8 cellular contexts compared by ENCODE assay signal in the genomic region with DNA sequence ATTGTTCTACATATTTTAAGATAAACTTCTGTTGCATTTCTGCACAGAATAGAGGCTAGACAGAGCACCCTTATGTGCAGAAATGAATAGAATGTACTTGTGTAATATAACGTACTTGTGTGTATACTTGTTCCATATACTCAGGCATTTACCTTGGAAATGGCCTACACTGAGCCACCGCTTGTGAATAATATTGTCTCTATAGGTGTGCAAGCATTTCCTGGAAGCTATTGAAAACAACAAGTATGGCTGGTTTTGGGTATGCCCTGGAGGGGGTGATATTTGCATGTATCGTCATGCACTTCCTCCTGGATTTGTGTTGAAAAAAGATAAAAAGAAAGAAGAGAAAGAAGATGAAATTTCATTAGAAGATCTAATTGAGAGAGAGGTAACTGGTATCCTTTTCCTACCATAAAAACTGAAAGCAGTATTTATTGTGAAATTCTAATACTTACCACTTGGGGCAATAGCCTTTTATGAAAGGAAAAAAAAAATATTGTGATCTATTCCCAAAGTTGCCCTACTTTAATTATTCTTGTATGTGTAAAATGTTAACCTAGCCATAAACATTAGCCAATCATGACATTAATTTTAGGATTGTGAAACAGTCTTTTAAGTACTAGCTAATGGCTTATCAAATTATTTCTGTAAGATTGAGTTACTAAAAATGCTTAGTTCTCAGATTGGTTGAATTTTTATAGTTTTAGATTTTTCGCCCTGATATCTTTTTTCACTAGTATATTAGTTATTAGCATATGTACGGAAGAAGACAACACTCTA. TPM values are rescaled to one million over a fixed set of nuclear protein-coding genes. Genes with fewer than 3 reads are reported as not detected.
DNase-seq lines count a peak whose midpoint lies in the region; ATAC-seq and TF ChIP-seq lines count a peak whose summit lies in the region.

No MANE protein-coding gene starts in this region.

- H3K4me1 ChIP-seq in OCI-LY3 (ENCODE audit: low read length) (no peaks in the 10 kb centered on the region), neural progenitor cell (no peaks in the 10 kb centered on the region)

- ATAC-seq in HG03159 (IDR thresholded peaks at IDR 0.05; ENCODE audit: unreplicated experiment) (peak; percentile 68), HG02870 (IDR thresholded peaks at IDR 0.05; ENCODE audit: unreplicated experiment) (no peak), HG03097 (IDR thresholded peaks at IDR 0.05; ENCODE audit: low FRiP score, unreplicated experiment) (no peak)

- H2AFZ ChIP-seq in OCI-LY3 (ENCODE audit: low read depth, low read length) = no peak overlapping the region
- H2AFZ ChIP-seq in neural progenitor cell (replicated peaks) = no peak overlapping the region

- no peaks in the 10 kb centered on the region for H3K4me1 Mint-ChIP-seq in neural progenitor cell

- H3K9ac ChIP-seq in OCI-LY3 (ENCODE audit: low read length) (no peak overlapping the region), neural progenitor cell (no peak overlapping the region)

- H3K36me3 Mint-ChIP-seq in neural progenitor cell = peaks cover 26% of the 10 kb centered on the region

- H4K20me1 ChIP-seq in OCI-LY3 (ENCODE audit: insufficient read depth, low read length) (peaks cover 9% of the 10 kb centered on the region), neural progenitor cell (ENCODE audit: low read depth) (peaks cover 14% of the 10 kb centered on the region)

- H3K4me3 ChIP-seq in GM12864 (ENCODE audit: low read depth, low read length) = no peak overlapping the region
- no peak overlapping the region for H3K4me3 ChIP-seq in OCI-LY3 (ENCODE audit: low read length)
- H3K4me3 ChIP-seq in dorsolateral prefrontal cortex = peak overlapping the region in 1 of 59 donors; percentile 6
- H3K4me3 ChIP-seq in neural progenitor cell = no peak overlapping the region

- H3K27me3 ChIP-seq in OCI-LY3 (ENCODE audit: low read depth, low read length) (no peaks in the 10 kb centered on the region), dorsolateral prefrontal cortex (no peaks in the 10 kb centered on the region), neural progenitor cell (no peaks in the 10 kb centered on the region)

- H3K36me3 ChIP-seq in OCI-LY3 (replicated peaks; ENCODE audit: low read depth, low read length) (peaks cover 72% of the 10 kb centered on the region), neural progenitor cell (peaks cover 24% of the 10 kb centered on the region)

- no peak overlapping the region for H3K4me3 Mint-ChIP-seq in neural progenitor cell

- no peak overlapping the region for H3K4me2 ChIP-seq in OCI-LY3 (ENCODE audit: low read length)
- H3K4me2 ChIP-seq in neural progenitor cell = no peak overlapping the region

- H3K79me2 ChIP-seq in OCI-LY3 (ENCODE audit: low read length) (peaks cover 18% of the 10 kb centered on the region), neural progenitor cell (ENCODE audit: low read depth) (peaks cover 8% of the 10 kb centered on the region)

- H3K27ac ChIP-seq in 22Rv1 (peak overlapping the region; percentile 17; the same call in 1 of the 2 replicates), OCI-LY3 (ENCODE audit: low read length) (no peak overlapping the region), dorsolateral prefrontal cortex (peak overlapping the region in 12 of 59 donors; percentile 8 to 63 (median 38)), neural progenitor cell (no peak overlapping the region)

- H3F3A ChIP-seq in neural progenitor cell (ENCODE audit: low read depth) = no peaks in the 10 kb centered on the region

- H3K27ac Mint-ChIP-seq in neural progenitor cell = no peak overlapping the region

- intact Hi-C loops in dorsolateral prefrontal cortex (cut with DNase I) = loop anchor here (1.0 to 10.0 kb wide), 3 partner anchors 137 to 951 kb away; no protein-coding TSS in a partner anchor

- no peaks in the 10 kb centered on the region for H3K9me3 Mint-ChIP-seq in neural progenitor cell

- DNase-seq in GM12864 (ENCODE audit: low read depth) (no peak), dorsolateral prefrontal cortex (no peak), neural progenitor cell (ENCODE audit: low spot score) (peak; percentile 13)

- TF ChIP-seq CTCF in 22Rv1 (IDR thresholded peaks at IDR 0.05) (peak; percentile 78), GM12864 (IDR thresholded peaks at IDR 0.05; ENCODE audit: low read depth, low read length, missing control alignments) (peak; percentile 40), OCI-LY3 (IDR thresholded peaks at IDR 0.05; ENCODE audit: low read depth, low read length) (peak; percentile 62), dorsolateral prefrontal cortex (IDR thresholded peaks at IDR 0.05 in 54 of 56, conservative IDR thresholded peaks at IDR 0.05 in 2 of 56; ENCODE audit: low read depth in 1 of 56, partially characterized antibody in 56 of 56) (peak; percentile 54 to 89 (median 78)), neural progenitor cell (IDR thresholded peaks at IDR 0.05) (peak; percentile 69)

- H3K27me3 Mint-ChIP-seq in neural progenitor cell (ENCODE audit: insufficient read depth, low read depth) = no peaks in the 10 kb centered on the region

- H3K9me3 ChIP-seq in OCI-LY3 (ENCODE audit: insufficient read depth, low read length) = no peaks in the 10 kb centered on the region
- no peaks in the 10 kb centered on the region for H3K9me3 ChIP-seq in neural progenitor cell (ENCODE audit: low read depth)

RNA-seq across cellular contexts. Expression of a gene that starts 18.0 kb away (rescaled TPM):
- total RNA-seq in dorsolateral prefrontal cortex = 10 to 100 TPM; 41.9 to 87.7 (median 64.8) TPM
- 61.5 and 88.6 TPM in 2 replicates for total RNA-seq in neural progenitor cell (ENCODE audit: low replicate concordance)
